ENCODE assay signal across 1 cellular context in the genomic region with DNA sequence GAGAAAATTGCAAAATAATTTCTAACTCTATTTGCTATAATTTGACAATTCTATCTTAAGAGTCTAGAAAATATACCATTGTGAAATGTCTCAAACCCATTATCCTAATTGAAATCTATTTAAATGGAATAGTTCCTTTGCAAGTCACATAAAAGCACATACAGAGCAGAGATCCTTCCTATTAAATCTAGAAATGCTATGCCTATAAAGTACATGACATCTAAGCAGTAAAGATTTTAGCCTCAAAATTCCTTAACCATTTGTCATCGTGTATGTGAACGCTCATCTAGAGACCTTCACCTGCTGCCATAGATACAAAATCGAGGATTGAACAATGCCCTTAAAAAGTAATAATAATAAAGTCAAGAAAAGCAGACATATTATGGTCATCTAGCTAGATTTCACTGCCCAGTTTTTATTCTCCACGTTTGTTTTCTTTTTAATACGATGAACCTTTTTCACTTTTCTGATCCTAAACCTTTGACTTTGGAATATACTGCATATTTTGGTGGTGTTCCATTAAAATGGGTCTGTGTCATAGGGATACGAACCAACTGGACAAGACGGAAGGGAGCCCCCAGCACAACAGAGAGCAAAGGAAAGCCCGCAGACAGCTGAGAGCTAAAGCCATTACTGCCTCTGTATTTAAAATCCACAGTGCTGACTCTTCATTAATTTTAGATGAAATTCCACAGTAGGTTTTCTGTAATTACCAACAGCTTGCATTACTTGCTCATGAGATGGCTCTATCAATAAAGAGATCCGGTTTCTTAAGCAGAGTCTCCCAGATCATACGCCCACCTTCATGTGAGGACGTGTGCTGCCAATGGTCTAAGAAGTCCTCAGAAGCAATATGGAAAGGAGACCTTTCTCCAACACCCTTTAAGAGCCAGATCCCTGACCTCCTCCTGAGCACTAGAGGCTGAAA.
A peak's percentile ranks its signal among the peaks of the same experiment; 100 is the strongest.
TF ChIP-seq lines count a peak whose summit lies in the region.

No MANE protein-coding gene starts in this region.

TF ChIP-seq in K562, 482 proteins besides CTCF, POLR2A, EP300 and RAD21:
- peak; percentile 25; the same call in 1 of the 2 replicates for TF ChIP-seq ZNF316 (IDR thresholded peaks at IDR 0.05)
- TF ChIP-seq, protein P1, sequence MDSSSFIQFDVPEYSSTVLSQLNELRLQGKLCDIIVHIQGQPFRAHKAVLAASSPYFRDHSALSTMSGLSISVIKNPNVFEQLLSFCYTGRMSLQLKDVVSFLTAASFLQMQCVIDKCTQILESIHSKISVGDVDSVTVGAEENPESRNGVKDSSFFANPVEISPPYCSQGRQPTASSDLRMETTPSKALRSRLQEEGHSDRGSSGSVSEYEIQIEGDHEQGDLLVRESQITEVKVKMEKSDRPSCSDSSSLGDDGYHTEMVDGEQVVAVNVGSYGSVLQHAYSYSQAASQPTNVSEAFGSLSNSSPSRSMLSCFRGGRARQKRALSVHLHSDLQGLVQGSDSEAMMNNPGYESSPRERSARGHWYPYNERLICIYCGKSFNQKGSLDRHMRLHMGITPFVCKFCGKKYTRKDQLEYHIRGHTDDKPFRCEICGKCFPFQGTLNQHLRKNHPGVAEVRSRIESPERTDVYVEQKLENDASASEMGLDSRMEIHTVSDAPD (CRISPR knock-in tag; IDR thresholded peaks at IDR 0.05), result no peak
- no peak for TF ChIP-seq TCF7 (IDR thresholded peaks at IDR 0.05; ENCODE audit: borderline replicate concordance)
- no peak for TF ChIP-seq ZNF717 (CRISPR knock-in tag; IDR thresholded peaks at IDR 0.05)
- TF ChIP-seq, protein P2, sequence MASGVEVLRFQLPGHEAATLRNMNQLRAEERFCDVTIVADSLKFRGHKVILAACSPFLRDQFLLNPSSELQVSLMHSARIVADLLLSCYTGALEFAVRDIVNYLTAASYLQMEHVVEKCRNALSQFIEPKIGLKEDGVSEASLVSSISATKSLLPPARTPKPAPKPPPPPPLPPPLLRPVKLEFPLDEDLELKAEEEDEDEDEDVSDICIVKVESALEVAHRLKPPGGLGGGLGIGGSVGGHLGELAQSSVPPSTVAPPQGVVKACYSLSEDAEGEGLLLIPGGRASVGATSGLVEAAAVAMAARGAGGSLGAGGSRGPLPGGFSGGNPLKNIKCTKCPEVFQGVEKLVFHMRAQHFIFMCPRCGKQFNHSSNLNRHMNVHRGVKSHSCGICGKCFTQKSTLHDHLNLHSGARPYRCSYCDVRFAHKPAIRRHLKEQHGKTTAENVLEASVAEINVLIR (CRISPR knock-in tag; IDR thresholded peaks at IDR 0.05), result no peak
TF ChIP-seq in K562: peak in this region for 1.
